In the genomic region with DNA sequence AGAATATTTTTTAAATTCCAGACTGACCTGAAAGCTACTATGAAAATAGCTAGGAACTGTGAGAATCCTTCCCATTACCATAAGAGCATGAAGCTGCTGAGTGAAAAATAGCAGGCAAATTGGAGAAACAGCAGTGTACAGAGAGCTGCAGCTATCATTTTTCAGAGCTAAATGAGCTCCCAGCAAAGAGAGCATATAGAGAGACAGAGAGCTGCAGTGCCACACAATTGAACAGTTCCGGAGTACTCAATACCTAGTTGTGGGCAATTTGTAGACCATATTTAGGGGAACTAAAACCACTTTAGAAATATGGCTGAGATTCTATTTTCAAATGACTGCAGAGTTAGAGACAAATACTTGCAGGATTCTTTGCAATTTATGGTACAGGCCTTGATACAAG, we compare ENCODE assay signal across 19 cellular contexts.
"Had no signal": no experiment of that assay in that cellular context is flagged by ENCODE, and none has a peak within 500 bp of the region (broad histone marks: within the 10 kb centered on the region; RNA-seq: fewer than 3 reads in every experiment).

No MANE protein-coding gene starts in this region.

- DNase-seq: KBM-7; MV-4-11; NCI-H1048; NCI-H1105; NCI-H1417; NCI-H1436 treated with DMSO at 0.1 percent for 48 hours; NCI-H1694; NCI-H187 treated with DMSO at 0.1 percent for 48 hours; NCI-H2081; NCI-H2107; NCI-H2171 treated with DMSO at 0.1 percent for 48 hours; NCI-H345; NCI-H446 treated with DMSO at 0.1 percent for 48 hours; NCI-H510A treated with DMSO at 0.1 percent for 48 hours; NCI-H526; NK-92 treated with Interleukin-12 subunit alpha and Interleukin-12 subunit beta, amount 100 ng/mL, for 24 hours; Right ventricle myocardium superior; RPMI8226; SIG-M5 had no signal
